ENCODE assay signal across 1 cellular context in the genomic region with DNA sequence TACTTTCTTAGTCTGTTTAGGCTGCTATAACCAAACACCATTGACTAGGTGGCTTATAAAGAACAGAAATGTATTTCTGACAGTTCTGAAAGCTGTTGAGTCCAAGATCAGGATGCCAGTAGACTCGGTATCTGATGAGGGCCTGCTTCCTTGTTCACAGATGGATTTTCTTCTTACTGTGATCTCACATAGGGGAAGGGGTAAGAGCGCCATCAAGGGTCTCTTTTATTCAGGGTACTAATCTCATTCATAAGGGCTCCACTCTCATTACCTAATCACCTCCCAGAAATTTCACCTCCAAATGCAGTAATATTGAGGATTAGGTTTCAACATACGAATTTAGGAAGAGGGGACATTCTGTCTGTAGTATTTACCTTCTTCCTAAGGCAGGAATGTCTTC.
TF ChIP-seq lines count a peak whose summit lies in the region.

No MANE protein-coding gene starts in this region.

TF ChIP-seq in GM23338, 12 proteins besides CTCF, POLR2A, EP300 and RAD21 (continued from another document):
- TF ChIP-seq, protein P1, sequence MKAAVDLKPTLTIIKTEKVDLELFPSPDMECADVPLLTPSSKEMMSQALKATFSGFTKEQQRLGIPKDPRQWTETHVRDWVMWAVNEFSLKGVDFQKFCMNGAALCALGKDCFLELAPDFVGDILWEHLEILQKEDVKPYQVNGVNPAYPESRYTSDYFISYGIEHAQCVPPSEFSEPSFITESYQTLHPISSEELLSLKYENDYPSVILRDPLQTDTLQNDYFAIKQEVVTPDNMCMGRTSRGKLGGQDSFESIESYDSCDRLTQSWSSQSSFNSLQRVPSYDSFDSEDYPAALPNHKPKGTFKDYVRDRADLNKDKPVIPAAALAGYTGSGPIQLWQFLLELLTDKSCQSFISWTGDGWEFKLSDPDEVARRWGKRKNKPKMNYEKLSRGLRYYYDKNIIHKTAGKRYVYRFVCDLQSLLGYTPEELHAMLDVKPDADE (IDR thresholded peaks at IDR 0.05): no peak
- no peak for TF ChIP-seq REST (IDR thresholded peaks at IDR 0.05; ENCODE audit: unreplicated experiment)
- no peak for TF ChIP-seq EZH2phosphoT487 (IDR thresholded peaks at IDR 0.05; ENCODE audit: unreplicated experiment)
- no peak for TF ChIP-seq ZNF331 (CRISPR knock-in tag; IDR thresholded peaks at IDR 0.05; ENCODE audit: low read depth)
- no peak for TF ChIP-seq POLR2AphosphoS5 (IDR thresholded peaks at IDR 0.05; ENCODE audit: low read depth)
- TF ChIP-seq, protein P2, sequence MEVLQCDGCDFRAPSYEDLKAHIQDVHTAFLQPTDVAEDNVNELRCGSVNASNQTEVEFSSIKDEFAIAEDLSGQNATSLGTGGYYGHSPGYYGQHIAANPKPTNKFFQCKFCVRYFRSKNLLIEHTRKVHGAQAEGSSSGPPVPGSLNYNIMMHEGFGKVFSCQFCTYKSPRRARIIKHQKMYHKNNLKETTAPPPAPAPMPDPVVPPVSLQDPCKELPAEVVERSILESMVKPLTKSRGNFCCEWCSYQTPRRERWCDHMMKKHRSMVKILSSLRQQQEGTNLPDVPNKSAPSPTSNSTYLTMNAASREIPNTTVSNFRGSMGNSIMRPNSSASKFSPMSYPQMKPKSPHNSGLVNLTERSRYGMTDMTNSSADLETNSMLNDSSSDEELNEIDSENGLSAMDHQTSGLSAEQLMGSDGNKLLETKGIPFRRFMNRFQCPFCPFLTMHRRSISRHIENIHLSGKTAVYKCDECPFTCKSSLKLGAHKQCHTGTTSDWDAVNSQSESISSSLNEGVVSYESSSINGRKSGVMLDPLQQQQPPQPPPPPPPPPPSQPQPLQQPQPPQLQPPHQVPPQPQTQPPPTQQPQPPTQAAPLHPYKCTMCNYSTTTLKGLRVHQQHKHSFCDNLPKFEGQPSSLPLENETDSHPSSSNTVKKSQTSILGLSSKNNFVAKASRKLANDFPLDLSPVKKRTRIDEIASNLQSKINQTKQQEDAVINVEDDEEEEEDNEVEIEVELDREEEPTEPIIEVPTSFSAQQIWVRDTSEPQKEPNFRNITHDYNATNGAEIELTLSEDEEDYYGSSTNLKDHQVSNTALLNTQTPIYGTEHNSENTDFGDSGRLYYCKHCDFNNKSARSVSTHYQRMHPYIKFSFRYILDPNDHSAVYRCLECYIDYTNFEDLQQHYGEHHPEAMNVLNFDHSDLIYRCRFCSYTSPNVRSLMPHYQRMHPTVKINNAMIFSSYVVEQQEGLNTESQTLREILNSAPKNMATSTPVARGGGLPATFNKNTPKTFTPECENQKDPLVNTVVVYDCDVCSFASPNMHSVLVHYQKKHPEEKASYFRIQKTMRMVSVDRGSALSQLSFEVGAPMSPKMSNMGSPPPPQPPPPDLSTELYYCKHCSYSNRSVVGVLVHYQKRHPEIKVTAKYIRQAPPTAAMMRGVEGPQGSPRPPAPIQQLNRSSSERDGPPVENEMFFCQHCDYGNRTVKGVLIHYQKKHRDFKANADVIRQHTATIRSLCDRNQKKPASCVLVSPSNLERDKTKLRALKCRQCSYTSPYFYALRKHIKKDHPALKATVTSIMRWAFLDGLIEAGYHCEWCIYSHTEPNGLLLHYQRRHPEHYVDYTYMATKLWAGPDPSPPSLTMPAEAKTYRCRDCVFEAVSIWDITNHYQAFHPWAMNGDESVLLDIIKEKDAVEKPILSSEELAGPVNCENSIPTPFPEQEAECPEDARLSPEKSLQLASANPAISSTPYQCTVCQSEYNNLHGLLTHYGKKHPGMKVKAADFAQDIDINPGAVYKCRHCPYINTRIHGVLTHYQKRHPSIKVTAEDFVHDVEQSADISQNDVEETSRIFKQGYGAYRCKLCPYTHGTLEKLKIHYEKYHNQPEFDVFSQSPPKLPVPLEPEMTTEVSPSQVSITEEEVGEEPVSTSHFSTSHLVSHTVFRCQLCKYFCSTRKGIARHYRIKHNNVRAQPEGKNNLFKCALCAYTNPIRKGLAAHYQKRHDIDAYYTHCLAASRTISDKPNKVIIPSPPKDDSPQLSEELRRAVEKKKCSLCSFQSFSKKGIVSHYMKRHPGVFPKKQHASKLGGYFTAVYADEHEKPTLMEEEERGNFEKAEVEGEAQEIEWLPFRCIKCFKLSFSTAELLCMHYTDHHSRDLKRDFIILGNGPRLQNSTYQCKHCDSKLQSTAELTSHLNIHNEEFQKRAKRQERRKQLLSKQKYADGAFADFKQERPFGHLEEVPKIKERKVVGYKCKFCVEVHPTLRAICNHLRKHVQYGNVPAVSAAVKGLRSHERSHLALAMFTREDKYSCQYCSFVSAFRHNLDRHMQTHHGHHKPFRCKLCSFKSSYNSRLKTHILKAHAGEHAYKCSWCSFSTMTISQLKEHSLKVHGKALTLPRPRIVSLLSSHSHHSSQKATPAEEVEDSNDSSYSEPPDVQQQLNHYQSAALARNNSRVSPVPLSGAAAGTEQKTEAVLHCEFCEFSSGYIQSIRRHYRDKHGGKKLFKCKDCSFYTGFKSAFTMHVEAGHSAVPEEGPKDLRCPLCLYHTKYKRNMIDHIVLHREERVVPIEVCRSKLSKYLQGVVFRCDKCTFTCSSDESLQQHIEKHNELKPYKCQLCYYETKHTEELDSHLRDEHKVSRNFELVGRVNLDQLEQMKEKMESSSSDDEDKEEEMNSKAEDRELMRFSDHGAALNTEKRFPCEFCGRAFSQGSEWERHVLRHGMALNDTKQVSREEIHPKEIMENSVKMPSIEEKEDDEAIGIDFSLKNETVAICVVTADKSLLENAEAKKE (CRISPR knock-in tag; IDR thresholded peaks at IDR 0.05): no peak
- TF ChIP-seq EZH2 (IDR thresholded peaks at IDR 0.05; ENCODE audit: low read depth, unreplicated experiment): no peak
- TF ChIP-seq ZNF114 (CRISPR knock-in tag; IDR thresholded peaks at IDR 0.05): no peak
TF ChIP-seq in GM23338: peak in this region for 0.
